Comparison of ENCODE assay signal across 9 cellular contexts in the genomic region with DNA sequence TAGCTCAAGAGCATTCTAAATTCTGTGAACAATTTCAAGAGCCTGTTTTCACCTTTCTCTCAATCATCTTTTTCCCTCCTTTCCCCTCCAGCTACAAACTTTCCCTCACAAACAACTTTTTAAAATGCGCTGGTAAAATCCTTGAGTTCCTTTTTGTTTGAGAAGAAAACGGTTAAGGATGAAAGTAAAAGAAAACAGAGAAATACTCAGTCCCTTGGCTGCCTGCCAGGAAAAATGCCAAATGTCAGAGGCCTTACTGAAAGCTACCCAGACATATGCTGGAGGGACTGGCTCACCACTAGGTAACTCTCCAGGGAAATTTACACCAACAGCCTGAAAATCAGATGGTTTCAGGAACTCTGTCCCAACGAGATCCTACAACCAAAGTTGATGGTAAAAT. TPM values are rescaled to one million over a fixed set of nuclear protein-coding genes. Genes with fewer than 3 reads are reported as not detected.
DNase-seq lines count a peak whose midpoint lies in the region; ATAC-seq, FAIRE-seq and TF ChIP-seq lines count a peak whose summit lies in the region.
"Had no signal": no experiment of that assay in that cellular context is flagged by ENCODE, and none has a peak within 500 bp of the region (broad histone marks: within the 10 kb centered on the region; RNA-seq: fewer than 3 reads in every experiment).

No MANE protein-coding gene starts in this region.

- peak overlapping the region; percentile 73 for H3K27ac Mint-ChIP-seq in activated naive CD4-positive, alpha-beta T cell treated with anti-CD3 and anti-CD28 coated beads, Interleukin-2, amount 50 U/mL, for 24 hours

- TF ChIP-seq CTCF in uterus (IDR thresholded peaks at IDR 0.05) (no peak), kidney (IDR thresholded peaks at IDR 0.05; ENCODE audit: borderline replicate concordance, extremely low read depth, insufficient read depth) (no peak)

- peak overlapping the region in 1 of 2 donors; percentile 48 for H3K27ac ChIP-seq in uterus
- no peak overlapping the region for H3K27ac ChIP-seq in kidney (ENCODE audit: low read depth in 2 of 2, low read length in 2 of 2)

- DNase-seq in medulla oblongata (ENCODE audit: extremely low spot score) (peak; percentile 63), uterus (peak; percentile 28 to 62), kidney (no peak)

- ATAC-seq in GM18867 (IDR thresholded peaks at IDR 0.05; ENCODE audit: unreplicated experiment), result peak; percentile 65
- peak; percentile 62 for ATAC-seq in HG03460 (IDR thresholded peaks at IDR 0.05; ENCODE audit: unreplicated experiment)
- ATAC-seq in HG03095 (IDR thresholded peaks at IDR 0.05; ENCODE audit: unreplicated experiment), result no peak
- no peak for ATAC-seq in HG03097 (IDR thresholded peaks at IDR 0.05; ENCODE audit: low FRiP score, unreplicated experiment)

- no peaks in the 10 kb centered on the region for H3K27me3 ChIP-seq in uterus

- H3K9me3 ChIP-seq in uterus, result no peaks in the 10 kb centered on the region
- no peaks in the 10 kb centered on the region for H3K9me3 ChIP-seq in kidney (ENCODE audit: control insufficient read depth in 1 of 2, low read length in 2 of 2)

- intact Hi-C loops in uterus (cut with DNase I; ENCODE audit: low total_unique reads) (no loop called here), kidney (cut with DNase I) (no loop called here)

- no peak for FAIRE-seq in kidney (lab: Jason Lieb, UNC)
- FAIRE-seq: bronchial epithelial cell had no signal

- H3K4me3 Mint-ChIP-seq in activated naive CD4-positive, alpha-beta T cell treated with anti-CD3 and anti-CD28 coated beads, Interleukin-2, amount 50 U/mL, for 24 hours, result peak overlapping the region; percentile 73

- TF ChIP-seq POLR2A in uterus (IDR thresholded peaks at IDR 0.05), result no peak

- H3K4me1 Mint-ChIP-seq in activated naive CD4-positive, alpha-beta T cell treated with anti-CD3 and anti-CD28 coated beads, Interleukin-2, amount 50 U/mL, for 24 hours, result peaks cover 19% of the 10 kb centered on the region

- no peaks in the 10 kb centered on the region for H3K9me3 Mint-ChIP-seq in activated naive CD4-positive, alpha-beta T cell treated with anti-CD3 and anti-CD28 coated beads, Interleukin-2, amount 50 U/mL, for 24 hours

- no peaks in the 10 kb centered on the region for H3K36me3 Mint-ChIP-seq in activated naive CD4-positive, alpha-beta T cell treated with anti-CD3 and anti-CD28 coated beads, Interleukin-2, amount 50 U/mL, for 24 hours

- no peak overlapping the region for H3K4me3 ChIP-seq in uterus
- no peak overlapping the region for H3K4me3 ChIP-seq in kidney (ENCODE audit: low read length in 2 of 2)

- H3K27me3 Mint-ChIP-seq in activated naive CD4-positive, alpha-beta T cell treated with anti-CD3 and anti-CD28 coated beads, Interleukin-2, amount 50 U/mL, for 24 hours, result no peaks in the 10 kb centered on the region

- H3K4me1 ChIP-seq in uterus (no peaks in the 10 kb centered on the region), kidney (ENCODE audit: control insufficient read depth in 1 of 2, insufficient read depth in 1 of 2, low read depth in 1 of 2, low read length in 2 of 2) (no peaks in the 10 kb centered on the region)

- no peaks in the 10 kb centered on the region for H3K36me3 ChIP-seq in uterus
- H3K36me3 ChIP-seq in kidney (ENCODE audit: control insufficient read depth in 1 of 2, insufficient read depth in 2 of 2, low read length in 2 of 2), result no peaks in the 10 kb centered on the region

- H3K9ac ChIP-seq in kidney (ENCODE audit: low read length in 2 of 2), result no peak overlapping the region

RNA-seq across cellular contexts. Expression of a gene that starts 11.0 kb away (rescaled TPM):
- 100 to 1,000 TPM; 115 to 307 (median 143) TPM for total RNA-seq in uterus
- 151 TPM for total RNA-seq in kidney
- polyA plus RNA-seq in kidney (ENCODE audit: insufficient read depth, low read depth, low replicate concordance), result 103 TPM

Comparison
In these comparisons a context has a peak if more than half of its experiments do, and no peak if none do; other contexts are left out.
1. ATAC-seq: peak in GM18867 (single experiment) and HG03460 (single experiment); none in HG03095 (single experiment) and HG03097 (single experiment).